In genomic region chr12:117035287-117035686, GRCh38 we compare ENCODE assay signal across 16 cellular contexts.
"Had no signal": no experiment of that assay in that cellular context is flagged by ENCODE, and none has a peak within 500 bp of the region (broad histone marks: within the 10 kb centered on the region; RNA-seq: fewer than 3 reads in every experiment).

No MANE protein-coding gene starts in this region.

- DNase-seq: activated CD4-positive, alpha-beta T cell treated with anti-CD3 and anti-CD28 coated beads for 36 hours; activated CD8-positive, alpha-beta memory T cell treated with anti-CD3 and anti-CD28 coated beads, Interleukin-2, amount 50 U/mL, for 48 hours; activated CD8-positive, alpha-beta T cell treated with anti-CD3 and anti-CD28 coated beads, Interleukin-2, amount 10 ng/mL, durations not matched to agents 7 days and 5 days; activated naive CD8-positive, alpha-beta T cell treated with anti-CD3 and anti-CD28 coated beads, Interleukin-2, amount 10 ng/mL, durations not matched to agents 7 days and 5 days; immature natural killer cell; stimulated activated CD4-positive, alpha-beta T cell treated with anti-CD3 and anti-CD28 coated beads, Interleukin-15, amount 100 ng/mL, for 24 hours; stimulated activated CD4-positive, alpha-beta T cell treated with anti-CD3 and anti-CD28 coated beads, Interleukin-4, amount 100 ng/mL, for 24 hours had no signal

- ATAC-seq: activated CD4-positive, alpha-beta T cell treated with anti-CD3 and anti-CD28 coated beads for 36 hours; activated CD8-positive, alpha-beta T cell treated with anti-CD3 and anti-CD28 coated beads, Interleukin-2, amount 10 ng/mL, durations not matched to agents 7 days and 5 days; esophagus mucosa had no signal

- H3K27ac Mint-ChIP-seq: activated CD4-positive, alpha-beta T cell treated with anti-CD3 and anti-CD28 coated beads for 36 hours; activated CD8-positive, alpha-beta T cell treated with anti-CD3 and anti-CD28 coated beads, Interleukin-2, amount 10 ng/mL, durations not matched to agents 7 days and 5 days; activated naive CD8-positive, alpha-beta T cell treated with anti-CD3 and anti-CD28 coated beads, Interleukin-2, amount 10 ng/mL, durations not matched to agents 7 days and 5 days; immature natural killer cell; nephron; stimulated activated naive CD8-positive, alpha-beta T cell treated with anti-CD3 and anti-CD28 coated beads, Interleukin-15, Interleukin-2, amounts not matched to agents 100 ng/mL and 50 ng/mL, for 24 hours; T-helper 2 cell treated with Interferon-gamma antibody and Interleukin-4, amounts not matched to agents 5 μg/mL and 100 μg/mL, for 36 hours had no signal

- H3K27ac ChIP-seq: thoracic aorta had no signal

- H3K9me3 ChIP-seq: thoracic aorta had no signal

- H3K4me1 Mint-ChIP-seq: activated CD4-positive, alpha-beta T cell treated with anti-CD3 and anti-CD28 coated beads for 36 hours had no signal

- FAIRE-seq: bronchial epithelial cell, endometrium, urothelium cell line had no signal

- H3K4me3 ChIP-seq: dorsolateral prefrontal cortex, thoracic aorta had no signal

- H3K27me3 Mint-ChIP-seq: activated CD4-positive, alpha-beta T cell treated with anti-CD3 and anti-CD28 coated beads for 36 hours; activated naive CD8-positive, alpha-beta T cell treated with anti-CD3 and anti-CD28 coated beads, Interleukin-2, amount 10 ng/mL, durations not matched to agents 7 days and 5 days; stimulated activated naive CD8-positive, alpha-beta T cell treated with anti-CD3 and anti-CD28 coated beads, Interleukin-15, Interleukin-2, amounts not matched to agents 100 ng/mL and 50 ng/mL, for 24 hours had no signal

- H3K9me3 Mint-ChIP-seq: activated naive CD8-positive, alpha-beta T cell treated with anti-CD3 and anti-CD28 coated beads, Interleukin-2, amount 10 ng/mL, durations not matched to agents 7 days and 5 days; immature natural killer cell; nephron; stimulated activated naive CD8-positive, alpha-beta T cell treated with anti-CD3 and anti-CD28 coated beads, Interleukin-15, Interleukin-2, amounts not matched to agents 100 ng/mL and 50 ng/mL, for 24 hours; T-helper 2 cell treated with Interferon-gamma antibody and Interleukin-4, amounts not matched to agents 5 μg/mL and 100 μg/mL, for 36 hours had no signal

- H3K36me3 ChIP-seq: thoracic aorta had no signal

- H3K4me3 Mint-ChIP-seq: activated CD4-positive, alpha-beta T cell treated with anti-CD3 and anti-CD28 coated beads for 36 hours; activated CD8-positive, alpha-beta T cell treated with anti-CD3 and anti-CD28 coated beads, Interleukin-2, amount 10 ng/mL, durations not matched to agents 7 days and 5 days; activated naive CD8-positive, alpha-beta T cell treated with anti-CD3 and anti-CD28 coated beads, Interleukin-2, amount 10 ng/mL, durations not matched to agents 7 days and 5 days; immature natural killer cell; nephron; stimulated activated naive CD8-positive, alpha-beta T cell treated with anti-CD3 and anti-CD28 coated beads, Interleukin-15, Interleukin-2, amounts not matched to agents 100 ng/mL and 50 ng/mL, for 24 hours; T-helper 2 cell treated with Interferon-gamma antibody and Interleukin-4, amounts not matched to agents 5 μg/mL and 100 μg/mL, for 36 hours had no signal
